In genomic region chr4:55398461-55398860, GRCh38 we compare ENCODE assay signal across 8 cellular contexts. TPM values are rescaled to one million over a fixed set of nuclear protein-coding genes. Genes with fewer than 3 reads are reported as not detected.
DNase-seq lines count a peak whose midpoint lies in the region; ATAC-seq, FAIRE-seq and TF ChIP-seq lines count a peak whose summit lies in the region.

No MANE protein-coding gene starts in this region.

- POLR2A ChIA-PET in AG04450 (lab: Yijun Ruan, JAX): interaction anchor here (0.7 to 2.3 kb wide), 2 partner anchors 10 to 55 kb away, joined by 4 read pairs; no protein-coding TSS in a partner anchor

- H2AFZ ChIP-seq in KMS-11 (ENCODE audit: low read depth): no peak overlapping the region

- no peak for DNase-seq in AG04450 (ENCODE audit: low read depth, low spot score)
- no peak for DNase-seq in caudate nucleus (lab: John Stamatoyannopoulos, UW)
- DNase-seq in SHP77 (lab: John Stamatoyannopoulos, UW): no peak
- no peak for DNase-seq in frontal cortex (ENCODE audit: low spot score in 2 of 2)

- H3K27me3 ChIP-seq in AG04450 (ENCODE audit: control insufficient read depth, insufficient read depth, low read length): no peaks in the 10 kb centered on the region
- no peaks in the 10 kb centered on the region for H3K27me3 ChIP-seq in KMS-11 (ENCODE audit: insufficient read depth, low read depth)
- no peaks in the 10 kb centered on the region for H3K27me3 ChIP-seq in muscle layer of duodenum (ENCODE audit: low read depth, low read length)

- peaks cover 61% of the 10 kb centered on the region for H3K79me2 ChIP-seq in KMS-11 (ENCODE audit: insufficient read depth, low read depth)

- no peak for ATAC-seq in HG03442 (IDR thresholded peaks at IDR 0.05; ENCODE audit: unreplicated experiment)
- no peak for ATAC-seq in GM19452 (IDR thresholded peaks at IDR 0.05; ENCODE audit: unreplicated experiment)

- TF ChIP-seq CTCF in AG04450 (IDR thresholded peaks at IDR 0.05; ENCODE audit: low read depth, low read length): no peak
- TF ChIP-seq CTCF in KMS-11 (conservative IDR thresholded peaks at IDR 0.05; ENCODE audit: low read depth, low read length): no peak

- peak overlapping the region; percentile 46 for H3K4me2 ChIP-seq in KMS-11

- peaks cover 38% of the 10 kb centered on the region for H3K4me1 ChIP-seq in KMS-11 (ENCODE audit: low read depth, poor library complexity, severe bottlenecking)
- peaks cover 10 to 12% of the 10 kb centered on the region in 2 donors for H3K4me1 ChIP-seq in muscle layer of duodenum (ENCODE audit: control insufficient read depth in 1 of 2, insufficient read depth in 2 of 2, low read length in 2 of 2)

- no peaks in the 10 kb centered on the region; the same call in 1 of the 2 replicates for H3K36me3 ChIP-seq in KMS-11 (ENCODE audit: insufficient read depth)
- H3K36me3 ChIP-seq in muscle layer of duodenum (ENCODE audit: control insufficient read depth in 1 of 2, insufficient read depth in 2 of 2, low read length in 2 of 2): peaks cover 4 to 23% of the 10 kb centered on the region in 2 donors

- CTCF ChIA-PET in AG04450 (lab: Charles Lee): interaction anchor here (0.7 to 2.4 kb wide), 6 partner anchors 10 to 156 kb away, joined by 3 to 9 read pairs (median 4); partner anchors contain the start of genes CLOCK and SRD5A3

- H3K4me3 ChIP-seq in AG04450 (ENCODE audit: low read depth, low read length) (peak overlapping the region; percentile 79), KMS-11 (IDR thresholded peaks at IDR 0.05; ENCODE audit: insufficient read depth, low read depth, low read length) (peak overlapping the region; percentile 24), muscle layer of duodenum (ENCODE audit: low read depth in 1 of 2, low read length in 2 of 2) (peak overlapping the region; percentile 90 to 91)

- H3K9me3 ChIP-seq in AG04450 (ENCODE audit: control insufficient read depth, insufficient read depth, low read length) (no peaks in the 10 kb centered on the region), muscle layer of duodenum (ENCODE audit: control insufficient read depth in 1 of 2, low read length in 2 of 2) (no peaks in the 10 kb centered on the region)

- H3K9ac ChIP-seq in KMS-11: no peak overlapping the region

- no peak for FAIRE-seq in frontal cortex (lab: Jason Lieb, UNC)

- H4K20me1 ChIP-seq in KMS-11 (ENCODE audit: insufficient read depth): peaks cover 15% of the 10 kb centered on the region

- no peak overlapping the region for H3K27ac ChIP-seq in AG04450 (ENCODE audit: low read depth, low read length)
- H3K27ac ChIP-seq in KMS-11: no peak overlapping the region
- peak overlapping the region; percentile 11 for H3K27ac ChIP-seq in caudate nucleus (ENCODE audit: low read depth, low read length)
- H3K27ac ChIP-seq in muscle layer of duodenum (ENCODE audit: low read length): peak overlapping the region; percentile 98

RNA-seq across cellular contexts. Expression of gene TMEM165, which starts 2.7 kb away (rescaled TPM):
- polyA plus RNA-seq in AG04450 (2011; rRNA removed): 134 and 146 TPM in 2 replicates
- 170 and 176 TPM in 2 replicates for polyA minus RNA-seq in AG04450 (2011; rRNA and poly(A)+ RNA removed)
- 139 TPM for total RNA-seq in frontal cortex

RNA-seq across cellular contexts. Expression of gene SRD5A3, which starts 52.4 kb away (rescaled TPM):
- 13.2 and 15.8 TPM in 2 replicates for polyA plus RNA-seq in AG04450 (2011; rRNA removed)
- polyA minus RNA-seq in AG04450 (2011; rRNA and poly(A)+ RNA removed): 7.7 and 9.3 TPM in 2 replicates
- total RNA-seq in frontal cortex: 9.0 TPM

Comparison
In these comparisons a context has a peak if more than half of its experiments do, and no peak if none do; other contexts are left out.
1. H3K27ac ChIP-seq: peak in caudate nucleus (single experiment) and muscle layer of duodenum (single experiment); none in AG04450 (single experiment) and KMS-11 (single experiment).
2. H3K4me3 ChIP-seq: peak in every context shown above with its lines; median percentile 90 in muscle layer of duodenum; 79 in AG04450; 24 in KMS-11.